ENCODE assay signal across 2 cellular contexts in genomic region chr19:36092566-36092965, GRCh38.
TF ChIP-seq lines count a peak whose summit lies in the region.

No MANE protein-coding gene starts in this region.

TF ChIP-seq in HEK293, 187 proteins besides CTCF, POLR2A, EP300 and RAD21:
- TF ChIP-seq ZBTB17 (tag by site-specific recombination; IDR thresholded peaks at IDR 0.05) (no peak), BCL11A (tag by site-specific recombination; IDR thresholded peaks at IDR 0.05; ENCODE audit: low read depth) (no peak), ZNF416 (tag by site-specific recombination; IDR thresholded peaks at IDR 0.05) (no peak), PRDM1 (tag by site-specific recombination; IDR thresholded peaks at IDR 0.05) (no peak), ZNF223 (tag by site-specific recombination; IDR thresholded peaks at IDR 0.05) (no peak), ZNF169 (tag by site-specific recombination; IDR thresholded peaks at IDR 0.05) (no peak), YY2 (tag by site-specific recombination; IDR thresholded peaks at IDR 0.05) (no peak), GLI4 (tag by site-specific recombination; IDR thresholded peaks at IDR 0.05) (no peak), KLF9 (tag by site-specific recombination; IDR thresholded peaks at IDR 0.05; ENCODE audit: low read depth) (no peak), YY1 (tag by site-specific recombination; IDR thresholded peaks at IDR 0.05) (no peak)

TF ChIP-seq in HepG2, 621 proteins besides CTCF, POLR2A, EP300 and RAD21:
- TF ChIP-seq IRF2 (CRISPR knock-in tag; IDR thresholded peaks at IDR 0.05) (no peak), TP53 (CRISPR knock-in tag; conservative IDR thresholded peaks at IDR 0.05) (no peak), ZFX (CRISPR knock-in tag; IDR thresholded peaks at IDR 0.05; ENCODE audit: low read depth) (no peak), THAP11 (CRISPR knock-in tag; IDR thresholded peaks at IDR 0.05) (no peak), ZNF550 (CRISPR knock-in tag; IDR thresholded peaks at IDR 0.05; ENCODE audit: borderline replicate concordance) (no peak)
